Comparison of ENCODE assay signal across 13 cellular contexts in the genomic region with DNA sequence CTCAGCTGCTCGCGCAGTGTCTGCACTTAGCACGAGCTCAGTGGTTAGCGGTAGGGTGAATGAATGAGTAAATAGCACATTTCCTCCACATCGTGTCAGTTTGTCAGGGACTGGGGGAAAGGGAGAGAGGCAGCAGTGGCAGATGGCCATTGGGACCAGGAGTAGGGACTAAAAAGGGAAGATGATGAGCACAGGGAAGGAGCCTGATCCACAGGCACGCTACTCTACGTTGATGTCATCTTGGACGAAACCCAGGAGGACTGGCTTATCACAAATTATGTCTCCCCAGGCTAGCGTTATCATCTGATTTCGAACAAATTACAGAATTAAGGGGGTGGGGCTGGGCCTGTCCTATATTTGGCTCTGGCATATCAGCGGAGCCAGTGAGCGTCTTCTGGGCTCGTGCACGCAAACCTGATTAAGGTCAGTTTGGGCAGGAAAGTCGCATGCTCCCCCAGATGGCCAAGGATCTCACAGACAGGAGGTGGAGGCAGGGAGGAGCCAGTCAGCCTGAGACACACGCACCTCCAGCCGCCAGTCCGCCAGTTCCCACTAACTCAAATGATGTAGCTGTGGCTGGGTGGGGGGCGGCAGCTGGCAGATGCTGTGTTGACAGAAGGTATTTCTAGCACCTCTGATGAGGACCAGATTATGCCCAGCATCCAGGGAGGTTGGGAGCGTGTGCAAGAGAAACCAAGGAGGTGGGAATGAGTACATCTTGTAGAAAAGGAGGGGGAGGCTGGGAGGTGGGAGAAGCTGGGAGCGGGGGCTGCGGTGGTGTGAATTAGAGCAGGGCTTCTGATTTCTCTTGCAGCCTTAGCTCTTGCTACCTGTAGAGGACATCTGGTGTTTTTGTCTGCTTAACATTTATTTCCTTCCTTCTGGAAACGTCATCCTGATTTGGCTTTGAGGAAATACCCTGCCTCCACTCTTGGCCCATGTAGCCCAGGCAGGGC.
DNase-seq lines count a peak whose midpoint lies in the region; ATAC-seq and TF ChIP-seq lines count a peak whose summit lies in the region.
"Had no signal": no experiment of that assay in that cellular context is flagged by ENCODE, and none has a peak within 500 bp of the region (broad histone marks: within the 10 kb centered on the region; RNA-seq: fewer than 3 reads in every experiment).

No MANE protein-coding gene starts in this region.

- BruUV-seq in MCF 10A (replicated peaks; lab: Mats Ljungman, UMichigan) (no TSS peak), mammary epithelial cell (replicated peaks; lab: Mats Ljungman, UMichigan) (no TSS peak)

- POLR2A ChIA-PET in MCF 10A (lab: Yijun Ruan, JAX), result interaction anchor here (1.4 kb wide), 1 partner anchor 20 kb away, joined by 4 read pairs; no protein-coding TSS in a partner anchor
- POLR2A ChIA-PET in activated CD4-positive, alpha-beta T cell treated with anti-CD3 and anti-CD28 coated beads for 36 hours (lab: Charles Lee), result no interaction called here

- ATAC-seq in SK-N-SH treated with all-trans-retinoic acid at 6 μM for 48 hours, result peak; percentile 37; the same call in 2 of the 3 replicates
- no peak for ATAC-seq in activated CD4-positive, alpha-beta T cell treated with anti-CD3 and anti-CD28 coated beads for 36 hours

- no peaks in the 10 kb centered on the region for H3K9me3 Mint-ChIP-seq in MCF 10A (ENCODE audit: unreplicated experiment)
- H3K9me3 Mint-ChIP-seq in activated CD4-positive, alpha-beta T cell treated with anti-CD3 and anti-CD28 coated beads for 36 hours (ENCODE audit: low read depth), result peaks cover 2% of the 10 kb centered on the region
- H3K9me3 Mint-ChIP-seq: central memory CD8-positive, alpha-beta T cell had no signal

- peaks cover 25% of the 10 kb centered on the region for H3K4me1 Mint-ChIP-seq in MCF 10A (ENCODE audit: insufficient read depth, unreplicated experiment)
- peaks cover 5% of the 10 kb centered on the region for H3K4me1 Mint-ChIP-seq in activated CD4-positive, alpha-beta T cell treated with anti-CD3 and anti-CD28 coated beads for 36 hours

- H3K27ac Mint-ChIP-seq in MCF 10A (ENCODE audit: low read depth, unreplicated experiment), result peak overlapping the region; percentile 46
- H3K27ac Mint-ChIP-seq in activated CD4-positive, alpha-beta T cell treated with anti-CD3 and anti-CD28 coated beads for 36 hours, result no peak overlapping the region

- no peaks in the 10 kb centered on the region for H3K36me3 Mint-ChIP-seq in MCF 10A (ENCODE audit: insufficient read depth, unreplicated experiment)
- no peaks in the 10 kb centered on the region for H3K36me3 Mint-ChIP-seq in activated CD4-positive, alpha-beta T cell treated with anti-CD3 and anti-CD28 coated beads for 36 hours (ENCODE audit: low read depth)

- TF ChIP-seq CTCF in MCF 10A (IDR thresholded peaks at IDR 0.05; ENCODE audit: unreplicated experiment) (no peak), mammary epithelial cell (conservative IDR thresholded peaks at IDR 0.05 in 1 of 2, IDR thresholded peaks at IDR 0.05 in 1 of 2; ENCODE audit: extremely low read depth in 1 of 2, insufficient read depth in 1 of 2, low read depth in 1 of 2, low read length in 2 of 2) (no peak), right atrium auricular region (IDR thresholded peaks at IDR 0.05) (no peak), uterus (IDR thresholded peaks at IDR 0.05) (no peak), suprapubic skin (IDR thresholded peaks at IDR 0.05) (no peak), esophagus muscularis mucosa (IDR thresholded peaks at IDR 0.05) (no peak)

- H3K4me1 ChIP-seq in mammary epithelial cell (ENCODE audit: insufficient read depth, low read length) (peaks cover 13% of the 10 kb centered on the region), right atrium auricular region (peaks cover 0 to 43% of the 10 kb centered on the region in 2 donors), uterus (no peaks in the 10 kb centered on the region), suprapubic skin (peaks cover 45% of the 10 kb centered on the region), esophagus muscularis mucosa (peaks cover 44 to 54% (median 49%) of the 10 kb centered on the region in 4 donors)

- intact Hi-C loops in MCF 10A (cut with micrococcal nuclease) (loop anchor here (10.0 kb wide), 1 partner anchor 94 kb away; the partner anchor contains the start of gene TP53I11), mammary epithelial cell (cut with micrococcal nuclease) (no loop called here), uterus (cut with DNase I; ENCODE audit: low total_unique reads) (no loop called here), esophagus muscularis mucosa (cut with DNase I) (no loop called here)
- intact Hi-C loops in activated CD4-positive, alpha-beta T cell treated with anti-CD3 and anti-CD28 coated beads for 36 hours (cut with DNase I, micrococcal nuclease), result no loop called here

- TF ChIP-seq POLR2A in uterus (IDR thresholded peaks at IDR 0.05) (no peak), suprapubic skin (IDR thresholded peaks at IDR 0.05) (no peak), esophagus muscularis mucosa (IDR thresholded peaks at IDR 0.05; ENCODE audit: low read depth) (no peak)

- no peak overlapping the region for H3K4me3 Mint-ChIP-seq in MCF 10A (ENCODE audit: unreplicated experiment)
- no peak overlapping the region for H3K4me3 Mint-ChIP-seq in activated CD4-positive, alpha-beta T cell treated with anti-CD3 and anti-CD28 coated beads for 36 hours
- H3K4me3 Mint-ChIP-seq: central memory CD8-positive, alpha-beta T cell had no signal

- TF ChIP-seq EP300 in suprapubic skin (IDR thresholded peaks at IDR 0.05), result no peak
- no peak for TF ChIP-seq EP300 in esophagus muscularis mucosa (IDR thresholded peaks at IDR 0.05)

- H3K9ac ChIP-seq in mammary epithelial cell (ENCODE audit: insufficient read depth, low read length), result no peak overlapping the region

- H2AFZ ChIP-seq in mammary epithelial cell (ENCODE audit: low read depth, low read length), result no peak overlapping the region

- 90% methylated on average over 17 of the region's 23 CpGs for WGBS in mammary epithelial cell (ENCODE audit: low coverage, missing lambda C conversion rate)
- WGBS in suprapubic skin, result 51% methylated on average over 23 of the region's 23 CpGs
- 52% methylated on average over 23 of the region's 23 CpGs for WGBS in esophagus muscularis mucosa

- H4K20me1 ChIP-seq in mammary epithelial cell (ENCODE audit: insufficient read depth, low read length), result no peaks in the 10 kb centered on the region

- in situ Hi-C loops in mammary epithelial cell (cut with MboI; ENCODE audit: low sequenced_read_pairs in 2 of 2), result loop anchor here in 1 of 2 donors (10.0 kb wide), 1 partner anchor 56 kb away; no protein-coding TSS in a partner anchor

- H3K4me3 ChIP-seq in mammary epithelial cell (replicated peaks in 1 of 3; ENCODE audit: insufficient read depth in 1 of 3, low read depth in 2 of 3, low read length in 3 of 3), result no peak overlapping the region
- no peak overlapping the region for H3K4me3 ChIP-seq in right atrium auricular region
- H3K4me3 ChIP-seq in uterus, result no peak overlapping the region
- H3K4me3 ChIP-seq in suprapubic skin, result no peak overlapping the region
- no peak overlapping the region for H3K4me3 ChIP-seq in esophagus muscularis mucosa
- H3K4me3 ChIP-seq: ovary, thoracic aorta had no signal

- no peak overlapping the region for H3K4me2 ChIP-seq in mammary epithelial cell (ENCODE audit: insufficient read depth, low read depth, low read length)

- DNase-seq in MCF 10A (ENCODE audit: unreplicated experiment) (no peak), mammary epithelial cell (no peak), right atrium auricular region (ENCODE audit: low spot score) (peak; percentile 66), uterus (peak; percentile 37 to 53), suprapubic skin (ENCODE audit: low spot score in 2 of 2) (no peak), esophagus muscularis mucosa (ENCODE audit: extremely low spot score) (no peak)
- DNase-seq in activated CD4-positive, alpha-beta T cell treated with anti-CD3 and anti-CD28 coated beads for 36 hours, result no peak
- DNase-seq: activated CD4-positive, alpha-beta T cell treated with anti-CD3 and anti-CD28 coated beads for 1 hour; NCI-H187; ovary had no signal

- no peaks in the 10 kb centered on the region for H3K79me2 ChIP-seq in mammary epithelial cell (ENCODE audit: insufficient read depth, low read length)

- CTCF ChIA-PET in MCF 10A (lab: Yijun Ruan, JAX) (interaction anchor here (0.6 kb wide), 2 partner anchors 57 to 286 kb away, joined by 3 read pairs; no protein-coding TSS in a partner anchor), mammary epithelial cell (lab: Charles Lee; ENCODE audit: low non-redundant PET) (no interaction called here)
- CTCF ChIA-PET in activated CD4-positive, alpha-beta T cell treated with anti-CD3 and anti-CD28 coated beads for 36 hours (lab: Charles Lee), result interaction anchor here (0.6 to 0.9 kb wide), 2 partner anchors 9 to 228 kb away, joined by 3 to 4 read pairs; no protein-coding TSS in a partner anchor

- dilution Hi-C loops in mammary epithelial cell (cut with HindIII; ENCODE audit: low sequenced_read_pairs), result no loop called here

- H3K27me3 ChIP-seq in mammary epithelial cell (ENCODE audit: insufficient read depth, low read length), result no peaks in the 10 kb centered on the region
- H3K27me3 ChIP-seq in right atrium auricular region, result no peaks in the 10 kb centered on the region
- H3K27me3 ChIP-seq in uterus, result no peaks in the 10 kb centered on the region
- no peaks in the 10 kb centered on the region for H3K27me3 ChIP-seq in suprapubic skin
- no peaks in the 10 kb centered on the region for H3K27me3 ChIP-seq in esophagus muscularis mucosa
- H3K27me3 ChIP-seq: ovary had no signal

- H3K36me3 ChIP-seq in mammary epithelial cell (ENCODE audit: insufficient read depth, low read length), result no peaks in the 10 kb centered on the region
- no peaks in the 10 kb centered on the region for H3K36me3 ChIP-seq in right atrium auricular region
- no peaks in the 10 kb centered on the region for H3K36me3 ChIP-seq in uterus
- no peaks in the 10 kb centered on the region for H3K36me3 ChIP-seq in suprapubic skin
- no peaks in the 10 kb centered on the region for H3K36me3 ChIP-seq in esophagus muscularis mucosa
- H3K36me3 ChIP-seq: ovary, thoracic aorta had no signal

- H3K9me3 ChIP-seq in mammary epithelial cell (replicated peaks; ENCODE audit: insufficient read depth, low read length), result no peaks in the 10 kb centered on the region
- H3K9me3 ChIP-seq in right atrium auricular region, result no peaks in the 10 kb centered on the region
- H3K9me3 ChIP-seq in uterus, result no peaks in the 10 kb centered on the region
- H3K9me3 ChIP-seq in suprapubic skin, result no peaks in the 10 kb centered on the region
- no peaks in the 10 kb centered on the region for H3K9me3 ChIP-seq in esophagus muscularis mucosa
- H3K9me3 ChIP-seq: ovary, thoracic aorta had no signal

- H3K27ac ChIP-seq in mammary epithelial cell (ENCODE audit: insufficient read depth, low read depth, low read length) (no peak overlapping the region), right atrium auricular region (peak overlapping the region; percentile 40 to 60), uterus (no peak overlapping the region), suprapubic skin (no peak overlapping the region), esophagus muscularis mucosa (replicated peaks in 1 of 4) (no peak overlapping the region)
- H3K27ac ChIP-seq: ovary, thoracic aorta had no signal

- H3K27me3 Mint-ChIP-seq in MCF 10A (ENCODE audit: insufficient read depth, unreplicated experiment), result no peaks in the 10 kb centered on the region
- no peaks in the 10 kb centered on the region for H3K27me3 Mint-ChIP-seq in activated CD4-positive, alpha-beta T cell treated with anti-CD3 and anti-CD28 coated beads for 36 hours
- H3K27me3 Mint-ChIP-seq: central memory CD8-positive, alpha-beta T cell had no signal

Comparison
In these comparisons a context has a peak if more than half of its experiments do, and no peak if none do; other contexts are left out.
1. DNase-seq: peak in right atrium auricular region (single experiment) and uterus (2 of 2); none in MCF 10A (single experiment), mammary epithelial cell (single experiment), suprapubic skin (0 of 2), activated CD4-positive, alpha-beta T cell treated with anti-CD3 and anti-CD28 coated beads for 36 hours (single experiment) and esophagus muscularis mucosa (single experiment).
2. H3K27ac ChIP-seq: peak in right atrium auricular region (2 of 2); none in mammary epithelial cell (single experiment), uterus (0 of 2), suprapubic skin (single experiment) and esophagus muscularis mucosa (0 of 4).